7 cellular contexts compared by ENCODE assay signal in the genomic region with DNA sequence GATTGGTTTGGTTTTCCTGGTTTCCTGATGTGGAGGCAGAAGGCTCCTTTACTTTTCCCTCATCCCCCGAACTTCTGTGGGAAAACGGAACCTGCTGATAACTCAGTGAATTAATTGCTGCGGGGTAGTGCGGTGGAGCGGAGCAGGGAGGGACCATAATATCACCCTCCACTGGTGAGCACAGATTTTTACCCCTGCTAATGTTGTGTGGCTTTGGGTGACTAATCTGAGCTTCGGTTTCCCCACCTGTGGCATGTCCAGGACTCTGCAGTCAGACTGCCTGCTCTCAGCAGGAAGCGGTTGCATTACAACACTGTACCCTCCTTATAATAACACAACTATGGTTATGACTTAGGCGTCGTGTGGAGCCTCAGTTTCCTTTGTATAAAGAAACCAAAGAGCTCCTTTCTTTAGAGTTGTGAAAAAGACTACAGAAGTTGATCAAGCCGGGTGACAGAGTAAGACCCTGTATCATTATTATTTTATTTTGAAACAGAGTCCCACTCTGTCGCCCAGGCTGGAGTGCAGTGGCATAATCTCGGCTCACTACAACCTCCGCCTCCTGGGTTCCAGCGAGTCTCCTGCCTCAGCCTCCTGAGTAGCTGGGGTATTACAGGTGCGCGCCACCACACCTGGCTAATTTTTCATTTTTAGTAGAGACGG. TPM values are rescaled to one million over a fixed set of nuclear protein-coding genes. Genes with fewer than 3 reads are reported as not detected.
DNase-seq lines count a peak whose midpoint lies in the region; ATAC-seq and TF ChIP-seq lines count a peak whose summit lies in the region.

No MANE protein-coding gene starts in this region.

- H3K27me3 ChIP-seq in H9 (ENCODE audit: insufficient read depth, low read length), result no peaks in the 10 kb centered on the region
- H3K27me3 ChIP-seq in lower lobe of right lung (ENCODE audit: low read depth), result no peaks in the 10 kb centered on the region

- H2AFZ ChIP-seq in H9 (ENCODE audit: low read length), result no peak overlapping the region

- no peaks in the 10 kb centered on the region for H3K36me3 ChIP-seq in lower lobe of right lung

- peak overlapping the region; percentile 94 to 96 (median 95); a peak in 6 of 7 replicates for H3K27ac Mint-ChIP-seq in H9

- peaks cover 24 to 32% of the 10 kb centered on the region in 2 experiments for H3K4me1 Mint-ChIP-seq in H9

- H3K27me3 Mint-ChIP-seq in H9 (ENCODE audit: low read depth), result peaks cover 2% of the 10 kb centered on the region

- H2BK120ac ChIP-seq in H9 (ENCODE audit: low read depth, low read length, poor library complexity, severe bottlenecking), result no peak overlapping the region

- H2BK5ac ChIP-seq in H9 (ENCODE audit: insufficient read length, low read length), result no peak overlapping the region

- H2AK5ac ChIP-seq in H9 (ENCODE audit: insufficient read length, low read length), result no peak overlapping the region

- peaks cover 3% of the 10 kb centered on the region in 2 experiments; a peak in 2 of 5 replicates for H3K9me3 Mint-ChIP-seq in H9

- peak overlapping the region; percentile 72; the same call in 1 of the 2 replicates for H3K14ac ChIP-seq in H9 (ENCODE audit: insufficient read depth, low read length)

- H3K4me2 ChIP-seq in H9 (ENCODE audit: insufficient read depth, insufficient read length, low read length), result no peak overlapping the region

- H3K9ac ChIP-seq in H9 (ENCODE audit: extremely low read depth, insufficient read length, low read length), result no peak overlapping the region

- peak overlapping the region; percentile 8 for H3K4me3 ChIP-seq in lower lobe of right lung

- no peak overlapping the region for H3K56ac ChIP-seq in H9 (ENCODE audit: insufficient read length, low read depth, low read length)

- no peaks in the 10 kb centered on the region for H3K79me1 ChIP-seq in H9 (ENCODE audit: insufficient read depth, low read depth, low read length, poor library complexity, severe bottlenecking)

- H4K5ac ChIP-seq in H9 (ENCODE audit: insufficient read length, low read depth, low read length), result no peak overlapping the region

- H4K8ac ChIP-seq in H9 (replicated peaks; ENCODE audit: insufficient read length, low read depth, low read length), result no peak overlapping the region

- H4K91ac ChIP-seq in H9 (ENCODE audit: insufficient read length, low read depth, low read length), result no peak overlapping the region

- TF ChIP-seq CTCF in H9 (conservative IDR thresholded peaks at IDR 0.05) (no peak), lower lobe of right lung (IDR thresholded peaks at IDR 0.05) (no peak)

- H3K27ac ChIP-seq in H9 (ENCODE audit: insufficient read length, low read depth, low read length) (no peak overlapping the region), lower lobe of right lung (peak overlapping the region; percentile 98)

- no peak overlapping the region for H3K23ac ChIP-seq in H9 (ENCODE audit: insufficient read length, low read depth, low read length)

- H3T11ph ChIP-seq in H9 (ENCODE audit: low read length), result no peak overlapping the region

- WGBS in H9 (ENCODE audit: extremely low coverage, insufficient read length, low lambda C conversion rate), result no CpG with 5 or more reads among the region's 17 CpGs

- ATAC-seq in GM18499 (IDR thresholded peaks at IDR 0.05; ENCODE audit: insufficient read depth, unreplicated experiment) (peak; percentile 80), lower lobe of right lung (no peak), HG03108 (IDR thresholded peaks at IDR 0.05; ENCODE audit: unreplicated experiment) (no peak)

- no peak overlapping the region for H3K4ac ChIP-seq in H9 (ENCODE audit: low read depth, low read length)

- H2BK15ac ChIP-seq in H9 (ENCODE audit: low read depth, low read length), result no peak overlapping the region

- DNase-seq in H9 (no peak), NOMO-1 treated with dmso at 0.1 percent for 144 hours (lab: John Stamatoyannopoulos, UW; ENCODE audit: unreplicated experiment) (peak; percentile 63), lower lobe of right lung (no peak), NCI-H526 treated with DMSO at 0.1 percent for 48 hours (lab: John Stamatoyannopoulos, UW) (no peak)
- DNase-seq in activated effector memory CD4-positive, alpha-beta T cell treated with Interleukin-2 at 50 U/mL for 16 hours, result peak; percentile 29

- no peak overlapping the region for H3K18ac ChIP-seq in H9 (ENCODE audit: insufficient read length, low read depth, low read length)

- peaks cover 13% of the 10 kb centered on the region for H3K23me2 ChIP-seq in H9 (ENCODE audit: insufficient read length, low read depth, low read length, poor library complexity, severe bottlenecking)

- no peak overlapping the region for H2BK12ac ChIP-seq in H9 (ENCODE audit: insufficient read length, low read depth, low read length)

- H3K9me3 ChIP-seq in H9 (ENCODE audit: control insufficient read depth, low read depth, low read length) (no peaks in the 10 kb centered on the region), lower lobe of right lung (no peaks in the 10 kb centered on the region)

- H3K4me1 ChIP-seq in H9 (ENCODE audit: insufficient read depth, low read length) (peaks cover 2% of the 10 kb centered on the region; the same call in 1 of the 2 replicates), lower lobe of right lung (peaks cover 30% of the 10 kb centered on the region)

- H2BK20ac ChIP-seq in H9 (ENCODE audit: low read depth, low read length, poor library complexity, severe bottlenecking), result no peak overlapping the region

- intact Hi-C loops in lower lobe of right lung (cut with DNase I), result no loop called here

- H4K20me1 ChIP-seq in H9 (ENCODE audit: control insufficient read depth, insufficient read depth, insufficient read length), result no peaks in the 10 kb centered on the region

- peak overlapping the region; percentile 8 to 50; a peak in 3 of 5 replicates for H3K4me3 Mint-ChIP-seq in H9

- H3K79me2 ChIP-seq in H9 (ENCODE audit: insufficient read depth, low read length), result peaks cover 4% of the 10 kb centered on the region; the same call in 1 of the 2 replicates

- peaks cover 6 to 22% (median 18%) of the 10 kb centered on the region in 3 experiments for H3K36me3 Mint-ChIP-seq in H9 (ENCODE audit: insufficient read depth in 1 of 3, low read depth in 3 of 3)

RNA-seq across cellular contexts. Expression of a gene that starts 2.2 kb away (rescaled TPM):
- 355 and 360 TPM in 2 replicates for total RNA-seq in H9 (2021)
- total RNA-seq in lower lobe of right lung, result 196 TPM

RNA-seq across cellular contexts. Expression of a gene that starts 34.8 kb away (rescaled TPM):
- total RNA-seq in H9 (2021) (not detected in 2 replicates), lower lobe of right lung (17.1 TPM)

Comparison
In these comparisons a context has a peak if more than half of its experiments do, and no peak if none do; other contexts are left out.
1. DNase-seq: peak in NOMO-1 treated with dmso at 0.1 percent for 144 hours (single experiment) and activated effector memory CD4-positive, alpha-beta T cell treated with Interleukin-2 at 50 U/mL for 16 hours (single experiment); none in H9 (single experiment), lower lobe of right lung (single experiment) and NCI-H526 treated with DMSO at 0.1 percent for 48 hours (single experiment).
2. RNA of a gene that starts 34.8 kb away (total RNA-seq): 17.1 TPM in lower lobe of right lung (single experiment); not detected in H9; every median in the first group is over 10 times any median in the second.